12 cellular contexts compared by ENCODE assay signal in genomic region chr18:59127047-59127446, GRCh38.
"Had no signal": no experiment of that assay in that cellular context is flagged by ENCODE, and none has a peak within 500 bp of the region (broad histone marks: within the 10 kb centered on the region; RNA-seq: fewer than 3 reads in every experiment).

No MANE protein-coding gene starts in this region.

- H3K4me3 Mint-ChIP-seq: activated naive CD4-positive, alpha-beta T cell treated with anti-CD3 and anti-CD28 coated beads for 36 hours; activated T-helper 17 cell treated with anti-CD3 and anti-CD28 coated beads, Interleukin-2, amount 50 U/mL, for 72 hours; neural progenitor cell had no signal

- H3K36me3 Mint-ChIP-seq: neural progenitor cell had no signal

- H3K9ac ChIP-seq: neural progenitor cell, parathyroid adenoma had no signal

- H3K79me2 ChIP-seq: parathyroid adenoma had no signal

- H3K9me3 ChIP-seq: adrenal gland, gastrocnemius medialis, heart right ventricle, vagina had no signal

- H3K27ac ChIP-seq: adrenal gland, gastrocnemius medialis, heart right ventricle, neural progenitor cell, parathyroid adenoma, vagina had no signal

- H3K27ac Mint-ChIP-seq: activated naive CD4-positive, alpha-beta T cell treated with anti-CD3 and anti-CD28 coated beads for 36 hours; activated T-helper 17 cell treated with anti-CD3 and anti-CD28 coated beads, Interleukin-2, amount 50 U/mL, for 72 hours; neural progenitor cell had no signal

- H3K27me3 ChIP-seq: vagina had no signal

- DNase-seq: activated CD4-positive, alpha-beta T cell treated with anti-CD3 and anti-CD28 coated beads for 4 hours; activated naive CD4-positive, alpha-beta T cell treated with anti-CD3 and anti-CD28 coated beads for 36 hours; adrenal gland; effector CD8-positive, alpha-beta T cell; gastrocnemius medialis; heart right ventricle; retina; T1000 had no signal

- H3K9me3 Mint-ChIP-seq: activated naive CD4-positive, alpha-beta T cell treated with anti-CD3 and anti-CD28 coated beads for 36 hours; activated T-helper 17 cell treated with anti-CD3 and anti-CD28 coated beads, Interleukin-2, amount 50 U/mL, for 72 hours; neural progenitor cell had no signal

- H3K36me3 ChIP-seq: adrenal gland, gastrocnemius medialis, heart right ventricle, neural progenitor cell, vagina had no signal

- H3K4me2 ChIP-seq: neural progenitor cell had no signal

- H3K4me3 ChIP-seq: adrenal gland, gastrocnemius medialis, heart right ventricle, neural progenitor cell, vagina had no signal

- H3K4me1 ChIP-seq: adrenal gland, gastrocnemius medialis, heart right ventricle, neural progenitor cell, parathyroid adenoma, vagina had no signal

- H3K4me1 Mint-ChIP-seq: neural progenitor cell had no signal

- ATAC-seq: activated T-helper 17 cell treated with anti-CD3 and anti-CD28 coated beads, Interleukin-2, amount 50 U/mL, for 72 hours; gastrocnemius medialis; heart right ventricle had no signal
